ENCODE assay signal across 1 cellular context in the genomic region with DNA sequence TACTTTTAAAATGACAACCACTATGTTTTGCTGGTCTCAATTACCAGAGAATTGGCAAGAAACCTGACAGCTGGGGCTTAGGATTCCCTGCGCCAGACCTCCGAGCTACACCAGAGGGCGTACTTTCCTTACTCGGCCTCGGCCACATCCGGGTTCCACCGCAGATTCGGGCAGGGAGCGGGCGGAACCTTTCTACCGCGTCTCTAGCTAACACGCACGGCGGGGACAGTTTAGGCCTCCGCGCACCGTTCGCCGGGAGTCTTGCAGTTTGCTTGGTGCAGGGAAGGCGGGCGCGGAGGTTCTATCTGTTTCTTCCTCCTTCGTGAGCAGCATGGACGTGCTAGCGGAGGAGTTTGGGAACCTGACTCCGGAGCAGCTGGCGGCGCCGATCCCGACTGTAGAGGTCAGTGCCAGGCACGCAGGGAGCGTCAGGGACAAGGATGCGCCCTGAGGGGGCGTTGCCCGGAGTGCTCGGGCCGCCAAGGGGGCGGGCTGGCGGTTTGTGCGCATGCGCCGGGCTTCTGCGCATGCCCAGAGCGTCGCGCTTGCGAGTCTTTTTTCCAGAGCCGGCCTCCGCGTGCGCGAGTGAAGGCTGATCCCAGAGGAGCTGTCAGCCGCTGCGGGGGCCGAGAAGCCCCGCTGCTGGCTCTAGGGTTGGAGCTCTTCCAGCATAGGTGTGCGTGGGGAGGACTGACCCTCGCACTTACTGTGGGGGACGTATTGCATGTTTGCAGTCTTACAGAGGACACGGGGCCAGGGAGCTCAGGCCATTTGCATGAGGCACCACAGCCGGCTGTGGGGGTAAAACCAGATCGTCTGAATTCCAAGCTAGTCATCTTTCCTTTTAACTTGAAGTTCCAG.
A peak's percentile ranks its signal among the peaks of the same experiment; 100 is the strongest.
TF ChIP-seq lines count a peak whose summit lies in the region.

TSS of gene POLR3B (plus strand) at position 200 of the 861 bp plus-strand sequence. CDS start at position 332, 132 bp downstream.

TF ChIP-seq in HepG2, 621 proteins besides CTCF, POLR2A, EP300 and RAD21 (continued from another document and continues in another):
- TF ChIP-seq, protein P1, sequence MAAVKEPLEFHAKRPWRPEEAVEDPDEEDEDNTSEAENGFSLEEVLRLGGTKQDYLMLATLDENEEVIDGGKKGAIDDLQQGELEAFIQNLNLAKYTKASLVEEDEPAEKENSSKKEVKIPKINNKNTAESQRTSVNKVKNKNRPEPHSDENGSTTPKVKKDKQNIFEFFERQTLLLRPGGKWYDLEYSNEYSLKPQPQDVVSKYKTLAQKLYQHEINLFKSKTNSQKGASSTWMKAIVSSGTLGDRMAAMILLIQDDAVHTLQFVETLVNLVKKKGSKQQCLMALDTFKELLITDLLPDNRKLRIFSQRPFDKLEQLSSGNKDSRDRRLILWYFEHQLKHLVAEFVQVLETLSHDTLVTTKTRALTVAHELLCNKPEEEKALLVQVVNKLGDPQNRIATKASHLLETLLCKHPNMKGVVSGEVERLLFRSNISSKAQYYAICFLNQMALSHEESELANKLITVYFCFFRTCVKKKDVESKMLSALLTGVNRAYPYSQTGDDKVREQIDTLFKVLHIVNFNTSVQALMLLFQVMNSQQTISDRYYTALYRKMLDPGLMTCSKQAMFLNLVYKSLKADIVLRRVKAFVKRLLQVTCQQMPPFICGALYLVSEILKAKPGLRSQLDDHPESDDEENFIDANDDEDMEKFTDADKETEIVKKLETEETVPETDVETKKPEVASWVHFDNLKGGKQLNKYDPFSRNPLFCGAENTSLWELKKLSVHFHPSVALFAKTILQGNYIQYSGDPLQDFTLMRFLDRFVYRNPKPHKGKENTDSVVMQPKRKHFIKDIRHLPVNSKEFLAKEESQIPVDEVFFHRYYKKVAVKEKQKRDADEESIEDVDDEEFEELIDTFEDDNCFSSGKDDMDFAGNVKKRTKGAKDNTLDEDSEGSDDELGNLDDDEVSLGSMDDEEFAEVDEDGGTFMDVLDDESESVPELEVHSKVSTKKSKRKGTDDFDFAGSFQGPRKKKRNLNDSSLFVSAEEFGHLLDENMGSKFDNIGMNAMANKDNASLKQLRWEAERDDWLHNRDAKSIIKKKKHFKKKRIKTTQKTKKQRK (IDR thresholded peaks at IDR 0.05; ENCODE audit: low read length), result no peak
- TF ChIP-seq PHB2 (IDR thresholded peaks at IDR 0.05; ENCODE audit: partially characterized antibody) (no peak), TOE1 (CRISPR knock-in tag; IDR thresholded peaks at IDR 0.05) (peak; percentile 94), YEATS4 (CRISPR knock-in tag; IDR thresholded peaks at IDR 0.05; ENCODE audit: borderline replicate concordance) (peak; percentile 96), NR2F1 (CRISPR knock-in tag; IDR thresholded peaks at IDR 0.05) (peak in 1 of 2 experiments; percentile 52; a peak in 2 of 4 replicates), USF2 (IDR thresholded peaks at IDR 0.05; ENCODE audit: low read depth, low read length) (no peak), USF2 (CRISPR knock-in tag; IDR thresholded peaks at IDR 0.05; ENCODE audit: borderline replicate concordance) (no peak), SYNCRIP (IDR thresholded peaks at IDR 0.05; ENCODE audit: insufficient read depth, low read depth, low read length) (no peak), ZNF180 (CRISPR knock-in tag; IDR thresholded peaks at IDR 0.05; ENCODE audit: borderline replicate concordance, low read depth) (no peak), FOXM1 (CRISPR knock-in tag; IDR thresholded peaks at IDR 0.05) (no peak), FOXK2 (IDR thresholded peaks at IDR 0.05) (no peak), RFX5 (IDR thresholded peaks at IDR 0.05; ENCODE audit: low read depth, low read length) (no peak), ZNF232 (CRISPR knock-in tag; IDR thresholded peaks at IDR 0.05; ENCODE audit: borderline replicate concordance) (peak; percentile 79; the same call in 1 of the 2 replicates), RFX1 (IDR thresholded peaks at IDR 0.05) (no peak; the same call in 1 of the 2 replicates), ZFAT (CRISPR knock-in tag; conservative IDR thresholded peaks at IDR 0.05) (peak; percentile 61; the same call in 1 of the 2 replicates), PCBP2 (optimal IDR thresholded peaks at IDR 0.05; ENCODE audit: low read depth, low read length, poor library complexity, severe bottlenecking) (no peak), MAX (IDR thresholded peaks at IDR 0.05) (peak; percentile 89), PRDM10 (CRISPR knock-in tag; IDR thresholded peaks at IDR 0.05; ENCODE audit: low read depth) (peak; percentile 85), HDAC1 (CRISPR knock-in tag; IDR thresholded peaks at IDR 0.05) (peak; percentile 96), SPEN (CRISPR knock-in tag; IDR thresholded peaks at IDR 0.05; ENCODE audit: low read depth) (peak; percentile 98), ZNF782 (CRISPR knock-in tag; IDR thresholded peaks at IDR 0.05; ENCODE audit: borderline replicate concordance) (peak; percentile 96), SMAD1 (CRISPR knock-in tag; IDR thresholded peaks at IDR 0.05; ENCODE audit: borderline replicate concordance, low read depth) (peak; percentile 87; the same call in 1 of the 2 replicates), ZNF709 (CRISPR knock-in tag; IDR thresholded peaks at IDR 0.05) (peak; percentile 97), ZNF17 (CRISPR knock-in tag; IDR thresholded peaks at IDR 0.05) (no peak), MBNL3 (CRISPR knock-in tag; conservative IDR thresholded peaks at IDR 0.05) (no peak), ZNF30 (CRISPR knock-in tag; IDR thresholded peaks at IDR 0.05) (0 out of 2 replicates have a peak, but pooled peaks have one; percentile 71), RAD51 (IDR thresholded peaks at IDR 0.05; ENCODE audit: borderline replicate concordance) (no peak), ZNF670 (CRISPR knock-in tag; IDR thresholded peaks at IDR 0.05; ENCODE audit: borderline replicate concordance) (peak; percentile 88; the same call in 1 of the 2 replicates), SIX1 (CRISPR knock-in tag; IDR thresholded peaks at IDR 0.05; ENCODE audit: borderline replicate concordance) (peak; percentile 57), MED1 (CRISPR knock-in tag; IDR thresholded peaks at IDR 0.05) (peak; percentile 71), MATR3 (CRISPR knock-in tag; IDR thresholded peaks at IDR 0.05) (no peak), ZNF260 (CRISPR knock-in tag; IDR thresholded peaks at IDR 0.05; ENCODE audit: borderline replicate concordance, low read depth) (no peak), ZNF331 (CRISPR knock-in tag; IDR thresholded peaks at IDR 0.05) (peak; percentile 66), RARA (CRISPR knock-in tag; IDR thresholded peaks at IDR 0.05) (peak; percentile 2; the same call in 1 of the 2 replicates), TCF7 (IDR thresholded peaks at IDR 0.05; ENCODE audit: low read depth) (no peak; the same call in 1 of the 2 replicates), ZNF138 (CRISPR knock-in tag; IDR thresholded peaks at IDR 0.05; ENCODE audit: low read depth) (peak; percentile 28; the same call in 1 of the 2 replicates)
- TF ChIP-seq, protein P2, sequence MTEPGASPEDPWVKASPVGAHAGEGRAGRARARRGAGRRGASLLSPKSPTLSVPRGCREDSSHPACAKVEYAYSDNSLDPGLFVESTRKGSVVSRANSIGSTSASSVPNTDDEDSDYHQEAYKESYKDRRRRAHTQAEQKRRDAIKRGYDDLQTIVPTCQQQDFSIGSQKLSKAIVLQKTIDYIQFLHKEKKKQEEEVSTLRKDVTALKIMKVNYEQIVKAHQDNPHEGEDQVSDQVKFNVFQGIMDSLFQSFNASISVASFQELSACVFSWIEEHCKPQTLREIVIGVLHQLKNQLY (CRISPR knock-in tag; IDR thresholded peaks at IDR 0.05), result peak; percentile 73; the same call in 1 of the 2 replicates
- TF ChIP-seq, protein P3, sequence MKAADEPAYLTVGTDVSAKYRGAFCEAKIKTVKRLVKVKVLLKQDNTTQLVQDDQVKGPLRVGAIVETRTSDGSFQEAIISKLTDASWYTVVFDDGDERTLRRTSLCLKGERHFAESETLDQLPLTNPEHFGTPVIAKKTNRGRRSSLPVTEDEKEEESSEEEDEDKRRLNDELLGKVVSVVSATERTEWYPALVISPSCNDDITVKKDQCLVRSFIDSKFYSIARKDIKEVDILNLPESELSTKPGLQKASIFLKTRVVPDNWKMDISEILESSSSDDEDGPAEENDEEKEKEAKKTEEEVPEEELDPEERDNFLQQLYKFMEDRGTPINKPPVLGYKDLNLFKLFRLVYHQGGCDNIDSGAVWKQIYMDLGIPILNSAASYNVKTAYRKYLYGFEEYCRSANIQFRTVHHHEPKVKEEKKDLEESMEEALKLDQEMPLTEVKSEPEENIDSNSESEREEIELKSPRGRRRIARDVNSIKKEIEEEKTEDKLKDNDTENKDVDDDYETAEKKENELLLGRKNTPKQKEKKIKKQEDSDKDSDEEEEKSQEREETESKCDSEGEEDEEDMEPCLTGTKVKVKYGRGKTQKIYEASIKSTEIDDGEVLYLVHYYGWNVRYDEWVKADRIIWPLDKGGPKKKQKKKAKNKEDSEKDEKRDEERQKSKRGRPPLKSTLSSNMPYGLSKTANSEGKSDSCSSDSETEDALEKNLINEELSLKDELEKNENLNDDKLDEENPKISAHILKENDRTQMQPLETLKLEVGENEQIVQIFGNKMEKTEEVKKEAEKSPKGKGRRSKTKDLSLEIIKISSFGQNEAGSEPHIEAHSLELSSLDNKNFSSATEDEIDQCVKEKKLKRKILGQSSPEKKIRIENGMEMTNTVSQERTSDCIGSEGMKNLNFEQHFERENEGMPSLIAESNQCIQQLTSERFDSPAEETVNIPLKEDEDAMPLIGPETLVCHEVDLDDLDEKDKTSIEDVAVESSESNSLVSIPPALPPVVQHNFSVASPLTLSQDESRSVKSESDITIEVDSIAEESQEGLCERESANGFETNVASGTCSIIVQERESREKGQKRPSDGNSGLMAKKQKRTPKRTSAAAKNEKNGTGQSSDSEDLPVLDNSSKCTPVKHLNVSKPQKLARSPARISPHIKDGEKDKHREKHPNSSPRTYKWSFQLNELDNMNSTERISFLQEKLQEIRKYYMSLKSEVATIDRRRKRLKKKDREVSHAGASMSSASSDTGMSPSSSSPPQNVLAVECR (CRISPR knock-in tag; IDR thresholded peaks at IDR 0.05; ENCODE audit: borderline replicate concordance), result peak; percentile 95
- TF ChIP-seq, protein P4, sequence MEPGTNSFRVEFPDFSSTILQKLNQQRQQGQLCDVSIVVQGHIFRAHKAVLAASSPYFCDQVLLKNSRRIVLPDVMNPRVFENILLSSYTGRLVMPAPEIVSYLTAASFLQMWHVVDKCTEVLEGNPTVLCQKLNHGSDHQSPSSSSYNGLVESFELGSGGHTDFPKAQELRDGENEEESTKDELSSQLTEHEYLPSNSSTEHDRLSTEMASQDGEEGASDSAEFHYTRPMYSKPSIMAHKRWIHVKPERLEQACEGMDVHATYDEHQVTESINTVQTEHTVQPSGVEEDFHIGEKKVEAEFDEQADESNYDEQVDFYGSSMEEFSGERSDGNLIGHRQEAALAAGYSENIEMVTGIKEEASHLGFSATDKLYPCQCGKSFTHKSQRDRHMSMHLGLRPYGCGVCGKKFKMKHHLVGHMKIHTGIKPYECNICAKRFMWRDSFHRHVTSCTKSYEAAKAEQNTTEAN (CRISPR knock-in tag; conservative IDR thresholded peaks at IDR 0.05), result peak; percentile 27; the same call in 1 of the 2 replicates
